Comparison of ENCODE assay signal across 13 cellular contexts in the genomic region with DNA sequence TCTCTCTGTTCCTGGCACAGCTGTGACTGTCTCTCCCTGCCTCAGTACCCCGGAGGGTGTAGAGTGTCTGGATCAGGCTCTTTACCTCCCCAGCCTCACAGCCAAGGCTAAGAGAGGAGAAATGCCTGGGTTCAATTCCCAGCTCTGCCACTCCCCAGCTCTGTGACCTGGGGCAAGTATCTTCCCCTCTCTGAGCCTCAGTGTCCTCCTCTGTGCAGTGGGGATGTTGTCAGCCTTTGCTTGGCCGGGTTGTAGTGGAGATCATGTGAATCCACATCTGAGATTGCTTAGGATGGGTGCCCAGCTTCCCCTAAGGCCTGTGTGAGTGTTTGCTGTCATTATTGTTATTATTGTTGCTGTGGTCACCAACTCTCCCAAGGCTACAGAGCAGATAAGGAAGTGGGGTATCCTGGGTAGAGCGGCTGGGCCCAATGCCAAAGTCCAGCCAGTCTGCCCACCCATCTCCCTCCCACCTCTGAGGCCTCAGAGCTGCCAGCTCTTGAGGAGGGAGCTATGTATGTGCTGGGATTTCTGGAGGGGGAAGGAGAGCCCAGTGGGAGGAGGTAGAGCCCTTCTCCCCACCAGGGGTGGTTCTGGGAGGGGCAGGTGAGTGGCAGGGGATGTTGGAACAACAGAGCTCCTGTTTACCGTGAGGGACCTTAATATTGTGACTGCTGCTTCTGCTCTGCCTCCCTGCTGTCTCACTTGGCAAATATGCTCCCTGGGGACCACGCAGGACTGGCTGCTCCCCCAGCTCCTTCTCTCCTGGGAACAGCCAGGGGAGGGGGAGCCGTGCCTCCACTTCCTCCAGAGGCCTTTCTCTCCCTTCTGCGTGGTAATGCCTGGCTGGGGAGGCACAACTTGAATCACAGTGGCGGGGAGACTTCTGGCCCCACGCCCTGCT.
A peak's percentile ranks its signal among the peaks of the same experiment; 100 is the strongest.
DNase-seq lines count a peak whose midpoint lies in the region; ATAC-seq and TF ChIP-seq lines count a peak whose summit lies in the region.
"Had no signal": no experiment of that assay in that cellular context is flagged by ENCODE, and none has a peak within 500 bp of the region (broad histone marks: within the 10 kb centered on the region; RNA-seq: fewer than 3 reads in every experiment).

No MANE protein-coding gene starts in this region.

- H3K27me3 Mint-ChIP-seq in CD14-positive monocyte (ENCODE audit: low read depth in 3 of 3), result peaks cover 0 to 3% (median 3%) of the 10 kb centered on the region in 3 donors
- H3K27me3 Mint-ChIP-seq in activated T-cell treated with anti-CD3 and anti-CD28 coated beads, Interleukin-2, amount 50 U/mL, for 72 hours (ENCODE audit: low read depth), result no peaks in the 10 kb centered on the region
- H3K27me3 Mint-ChIP-seq: activated naive CD8-positive, alpha-beta T cell had no signal

- H3K9me3 ChIP-seq in Loucy (ENCODE audit: insufficient read depth, low read depth, low read length), result no peaks in the 10 kb centered on the region

- no peaks in the 10 kb centered on the region; the same call in 1 of the 2 replicates for H3F3A ChIP-seq in Loucy (ENCODE audit: low read depth)

- intact Hi-C loops in CD14-positive monocyte (cut with micrococcal nuclease), result no loop called here

- no peak overlapping the region for H3K4me3 ChIP-seq in Loucy (ENCODE audit: low read length, poor library complexity, severe bottlenecking)

- H3K9me2 ChIP-seq in Loucy (replicated peaks; ENCODE audit: low read depth, low read length), result no peaks in the 10 kb centered on the region

- no peaks in the 10 kb centered on the region for H4K20me1 ChIP-seq in Loucy (ENCODE audit: insufficient read depth, low read length, poor library complexity, severe bottlenecking)

- no peak for DNase-seq in CD14-positive monocyte (ENCODE audit: low spot score)
- DNase-seq in left kidney (ENCODE audit: low read depth, low spot score), result peak; percentile 55
- no peak for DNase-seq in NCI-H1105 treated with DMSO at 0.1 percent for 48 hours (lab: John Stamatoyannopoulos, UW)
- DNase-seq in activated T-cell treated with anti-CD3 and anti-CD28 coated beads, Interleukin-2, amount 50 U/mL, for 72 hours, result no peak
- no peak for DNase-seq in AML-193 (lab: John Stamatoyannopoulos, UW)
- DNase-seq: activated CD4-positive, alpha-beta T cell treated with anti-CD3 and anti-CD28 coated beads, Interleukin-2, amount 50 U/mL, for 1 hour; CD8-positive, alpha-beta memory T cell; RPMI8226 had no signal

- peaks cover 14% of the 10 kb centered on the region for H3K4me1 Mint-ChIP-seq in CD14-positive monocyte
- H3K4me1 Mint-ChIP-seq in activated T-cell treated with anti-CD3 and anti-CD28 coated beads, Interleukin-2, amount 50 U/mL, for 72 hours (ENCODE audit: low read depth), result no peaks in the 10 kb centered on the region
- H3K4me1 Mint-ChIP-seq: CD8-positive, alpha-beta memory T cell had no signal

- ATAC-seq in SK-N-SH treated with all-trans-retinoic acid at 6 μM for 48 hours (peak; percentile 83), GM21825 (IDR thresholded peaks at IDR 0.05; ENCODE audit: unreplicated experiment) (no peak)
- ATAC-seq in activated T-cell treated with anti-CD3 and anti-CD28 coated beads, Interleukin-2, amount 50 U/mL, for 72 hours (replicated peaks in 1 of 2), result no peak

- H3K9me3 Mint-ChIP-seq in CD14-positive monocyte, result no peaks in the 10 kb centered on the region
- no peaks in the 10 kb centered on the region for H3K9me3 Mint-ChIP-seq in activated T-cell treated with anti-CD3 and anti-CD28 coated beads, Interleukin-2, amount 50 U/mL, for 72 hours
- H3K9me3 Mint-ChIP-seq: CD8-positive, alpha-beta memory T cell had no signal

- no peaks in the 10 kb centered on the region for H3K36me3 ChIP-seq in Loucy (ENCODE audit: insufficient read depth, low read length)

- no peak overlapping the region for H3K4me2 ChIP-seq in Loucy (ENCODE audit: low read depth, low read length, poor library complexity, severe bottlenecking)
- H3K4me2 ChIP-seq: KMS-11 had no signal

- no peak for TF ChIP-seq CTCF in CD14-positive monocyte (IDR thresholded peaks at IDR 0.05)
- no peak for TF ChIP-seq CTCF in Loucy (conservative IDR thresholded peaks at IDR 0.05; ENCODE audit: low read length)

- no peaks in the 10 kb centered on the region for H3K36me3 Mint-ChIP-seq in CD14-positive monocyte
- no peaks in the 10 kb centered on the region for H3K36me3 Mint-ChIP-seq in activated T-cell treated with anti-CD3 and anti-CD28 coated beads, Interleukin-2, amount 50 U/mL, for 72 hours (ENCODE audit: insufficient read depth in 2 of 2)
- H3K36me3 Mint-ChIP-seq: activated naive CD8-positive, alpha-beta T cell; CD8-positive, alpha-beta memory T cell had no signal

- H3K27ac Mint-ChIP-seq in CD14-positive monocyte, result peak overlapping the region in 4 of 7 donors; percentile 16 to 41 (median 34)
- no peak overlapping the region for H3K27ac Mint-ChIP-seq in activated T-cell treated with anti-CD3 and anti-CD28 coated beads, Interleukin-2, amount 50 U/mL, for 72 hours
- H3K27ac Mint-ChIP-seq: activated naive CD8-positive, alpha-beta T cell had no signal

- no peak overlapping the region for H3K4me3 Mint-ChIP-seq in CD14-positive monocyte
- H3K4me3 Mint-ChIP-seq in activated T-cell treated with anti-CD3 and anti-CD28 coated beads, Interleukin-2, amount 50 U/mL, for 72 hours, result no peak overlapping the region
- H3K4me3 Mint-ChIP-seq: activated naive CD8-positive, alpha-beta T cell; CD8-positive, alpha-beta memory T cell had no signal

- peaks cover 50% of the 10 kb centered on the region for H3K4me1 ChIP-seq in Loucy (ENCODE audit: insufficient read depth, low read length, poor library complexity, severe bottlenecking)

- no peaks in the 10 kb centered on the region for H3K27me3 ChIP-seq in Loucy (ENCODE audit: insufficient read depth, low read length, poor library complexity, severe bottlenecking)

- peak overlapping the region; percentile 41 for H3K9ac ChIP-seq in Loucy (ENCODE audit: low read depth, low read length, poor library complexity, severe bottlenecking)
- H3K9ac ChIP-seq: KMS-11 had no signal

- H3K79me2 ChIP-seq in Loucy (ENCODE audit: insufficient read depth, low read length), result no peaks in the 10 kb centered on the region

- H2AFZ ChIP-seq in Loucy (ENCODE audit: low read length), result no peak overlapping the region

TF ChIP-seq in SK-N-SH treated with all-trans-retinoic acid at 6 μM for 48 hours, 23 proteins besides CTCF, POLR2A, EP300 and RAD21:
- TF ChIP-seq TCF4 (CRISPR knock-in tag; IDR thresholded peaks at IDR 0.05; ENCODE audit: borderline replicate concordance) (peak; percentile 51; the same call in 1 of the 2 replicates), ZC3H10 (CRISPR knock-in tag; IDR thresholded peaks at IDR 0.05) (no peak), SNAI2 (CRISPR knock-in tag; IDR thresholded peaks at IDR 0.05) (no peak), ZFP3 (CRISPR knock-in tag; IDR thresholded peaks at IDR 0.05) (no peak)
- TF ChIP-seq, protein P1, sequence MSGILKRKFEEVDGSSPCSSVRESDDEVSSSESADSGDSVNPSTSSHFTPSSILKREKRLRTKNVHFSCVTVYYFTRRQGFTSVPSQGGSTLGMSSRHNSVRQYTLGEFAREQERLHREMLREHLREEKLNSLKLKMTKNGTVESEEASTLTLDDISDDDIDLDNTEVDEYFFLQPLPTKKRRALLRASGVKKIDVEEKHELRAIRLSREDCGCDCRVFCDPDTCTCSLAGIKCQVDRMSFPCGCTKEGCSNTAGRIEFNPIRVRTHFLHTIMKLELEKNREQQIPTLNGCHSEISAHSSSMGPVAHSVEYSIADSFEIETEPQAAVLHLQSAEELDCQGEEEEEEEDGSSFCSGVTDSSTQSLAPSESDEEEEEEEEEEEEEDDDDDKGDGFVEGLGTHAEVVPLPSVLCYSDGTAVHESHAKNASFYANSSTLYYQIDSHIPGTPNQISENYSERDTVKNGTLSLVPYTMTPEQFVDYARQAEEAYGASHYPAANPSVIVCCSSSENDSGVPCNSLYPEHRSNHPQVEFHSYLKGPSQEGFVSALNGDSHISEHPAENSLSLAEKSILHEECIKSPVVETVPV (CRISPR knock-in tag; IDR thresholded peaks at IDR 0.05), result no peak
- TF ChIP-seq, protein P2, sequence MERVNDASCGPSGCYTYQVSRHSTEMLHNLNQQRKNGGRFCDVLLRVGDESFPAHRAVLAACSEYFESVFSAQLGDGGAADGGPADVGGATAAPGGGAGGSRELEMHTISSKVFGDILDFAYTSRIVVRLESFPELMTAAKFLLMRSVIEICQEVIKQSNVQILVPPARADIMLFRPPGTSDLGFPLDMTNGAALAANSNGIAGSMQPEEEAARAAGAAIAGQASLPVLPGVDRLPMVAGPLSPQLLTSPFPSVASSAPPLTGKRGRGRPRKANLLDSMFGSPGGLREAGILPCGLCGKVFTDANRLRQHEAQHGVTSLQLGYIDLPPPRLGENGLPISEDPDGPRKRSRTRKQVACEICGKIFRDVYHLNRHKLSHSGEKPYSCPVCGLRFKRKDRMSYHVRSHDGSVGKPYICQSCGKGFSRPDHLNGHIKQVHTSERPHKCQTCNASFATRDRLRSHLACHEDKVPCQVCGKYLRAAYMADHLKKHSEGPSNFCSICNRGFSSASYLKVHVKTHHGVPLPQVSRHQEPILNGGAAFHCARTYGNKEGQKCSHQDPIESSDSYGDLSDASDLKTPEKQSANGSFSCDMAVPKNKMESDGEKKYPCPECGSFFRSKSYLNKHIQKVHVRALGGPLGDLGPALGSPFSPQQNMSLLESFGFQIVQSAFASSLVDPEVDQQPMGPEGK (CRISPR knock-in tag; IDR thresholded peaks at IDR 0.05; ENCODE audit: borderline replicate concordance), result no peak
